ENCODE assay signal across 8 cellular contexts in the genomic region with DNA sequence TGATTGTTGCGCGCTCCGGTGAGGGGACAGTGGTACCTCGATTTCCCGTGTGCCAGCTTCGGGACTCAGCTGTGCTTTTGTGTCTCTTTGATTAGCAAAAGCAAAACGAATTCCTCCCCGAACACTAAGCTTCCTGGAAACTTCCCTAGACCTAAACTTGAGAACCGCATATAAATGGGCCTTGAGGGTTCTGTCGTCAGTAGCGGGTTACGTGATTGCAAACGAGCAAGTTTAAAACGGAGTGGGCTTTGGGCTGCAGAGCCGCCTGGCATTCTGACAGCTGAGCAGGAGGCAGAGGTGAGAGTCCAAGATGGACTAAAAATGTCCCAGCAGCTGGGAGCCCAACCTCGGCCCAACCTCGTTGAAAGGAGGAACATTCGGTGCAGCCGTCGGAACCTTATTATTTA. TPM values are rescaled to one million over a fixed set of nuclear protein-coding genes. Genes with fewer than 3 reads are reported as not detected.
DNase-seq lines count a peak whose midpoint lies in the region; ATAC-seq and TF ChIP-seq lines count a peak whose summit lies in the region.

No MANE protein-coding gene starts in this region.

- intact Hi-C loops in CD4-positive, alpha-beta memory T cell (cut with micrococcal nuclease), result loop anchor here (1.0 to 10.0 kb wide), 7 partner anchors 453 to 1797 kb away; a partner anchor contains a TSS
- intact Hi-C loops in HCT116 (cut with micrococcal nuclease), result no loop called here
- intact Hi-C loops in upper lobe of right lung (cut with DNase I), result no loop called here

- no peak for TF ChIP-seq RAD21 in HCT116 (IDR thresholded peaks at IDR 0.05; ENCODE audit: low read depth)

- peaks cover 0 to 4% (median 0%) of the 10 kb centered on the region in 8 donors for H3K9me3 Mint-ChIP-seq in CD4-positive, alpha-beta memory T cell
- no peaks in the 10 kb centered on the region for H3K9me3 Mint-ChIP-seq in T-helper 2 cell treated with Interferon-gamma antibody and Interleukin-4, amounts not matched to agents 5 μg/mL and 100 μg/mL, for 36 hours
- H3K9me3 Mint-ChIP-seq in endodermal cell (no peaks in the 10 kb centered on the region), mesothelial cell of epicardium (no peaks in the 10 kb centered on the region)

- peaks cover 41% of the 10 kb centered on the region for H3K4me1 ChIP-seq in CD4-positive, alpha-beta memory T cell (ENCODE audit: insufficient read depth, low read length)
- H3K4me1 ChIP-seq in HCT116 (ENCODE audit: control insufficient read depth in 1 of 2, insufficient read depth in 2 of 2, low read length in 2 of 2) (peaks cover 0 to 16% of the 10 kb centered on the region in 2 experiments; a peak in 3 of 4 replicates), endodermal cell (ENCODE audit: control insufficient read depth, insufficient read depth, low read length) (peaks cover 3% of the 10 kb centered on the region), upper lobe of right lung (peaks cover 49% of the 10 kb centered on the region)

- H3K27ac Mint-ChIP-seq in CD4-positive, alpha-beta memory T cell, result peak overlapping the region; percentile 96 to 97 (median 96)
- H3K27ac Mint-ChIP-seq in T-helper 2 cell treated with Interferon-gamma antibody and Interleukin-4, amounts not matched to agents 5 μg/mL and 100 μg/mL, for 36 hours, result peak overlapping the region; percentile 94
- H3K27ac Mint-ChIP-seq in endodermal cell, result peak overlapping the region; percentile 98
- peak overlapping the region; percentile 99 for H3K27ac Mint-ChIP-seq in mesothelial cell of epicardium

- TF ChIP-seq CTCF in HCT116 (IDR thresholded peaks at IDR 0.05 in 2 of 3, conservative IDR thresholded peaks at IDR 0.05 in 1 of 3; ENCODE audit: borderline replicate concordance in 1 of 3, insufficient read depth in 1 of 3, low read depth in 2 of 3, low read length in 2 of 3) (no peak), endodermal cell (conservative IDR thresholded peaks at IDR 0.05) (no peak), mesothelial cell of epicardium (IDR thresholded peaks at IDR 0.05; ENCODE audit: unreplicated experiment) (no peak), upper lobe of right lung (IDR thresholded peaks at IDR 0.05) (no peak)

- peaks cover 35 to 71% (median 47%) of the 10 kb centered on the region in 4 donors for H3K4me1 Mint-ChIP-seq in CD4-positive, alpha-beta memory T cell
- H3K4me1 Mint-ChIP-seq in T-helper 2 cell treated with Interferon-gamma antibody and Interleukin-4, amounts not matched to agents 5 μg/mL and 100 μg/mL, for 36 hours (ENCODE audit: low read depth), result peaks cover 52% of the 10 kb centered on the region
- peaks cover 40% of the 10 kb centered on the region for H3K4me1 Mint-ChIP-seq in endodermal cell
- H3K4me1 Mint-ChIP-seq in mesothelial cell of epicardium, result peaks cover 53% of the 10 kb centered on the region

- H3K36me3 ChIP-seq in CD4-positive, alpha-beta memory T cell (ENCODE audit: insufficient read depth, low read length), result no peaks in the 10 kb centered on the region
- no peaks in the 10 kb centered on the region for H3K36me3 ChIP-seq in HCT116 (ENCODE audit: control insufficient read depth in 1 of 2, insufficient read depth in 2 of 2, low read length in 2 of 2)
- no peaks in the 10 kb centered on the region for H3K36me3 ChIP-seq in endodermal cell (ENCODE audit: control insufficient read depth, insufficient read depth, low read length)
- no peaks in the 10 kb centered on the region for H3K36me3 ChIP-seq in upper lobe of right lung

- TF ChIP-seq POLR2A in HCT116 (IDR thresholded peaks at IDR 0.05; ENCODE audit: borderline replicate concordance, extremely low read depth, insufficient read depth, insufficient read length), result no peak

- H3K4me2 ChIP-seq in HCT116 (ENCODE audit: low read length), result peak overlapping the region; percentile 91

- H4K20me1 ChIP-seq in HCT116 (ENCODE audit: insufficient read depth), result no peaks in the 10 kb centered on the region

- no peak for ATAC-seq in HCT116
- no peak for ATAC-seq in upper lobe of right lung
- no peak for ATAC-seq in GM21528 (IDR thresholded peaks at IDR 0.05; ENCODE audit: low FRiP score, unreplicated experiment)

- peak overlapping the region; percentile 92 to 97 (median 93) for H3K4me3 Mint-ChIP-seq in CD4-positive, alpha-beta memory T cell
- peak overlapping the region; percentile 93 for H3K4me3 Mint-ChIP-seq in T-helper 2 cell treated with Interferon-gamma antibody and Interleukin-4, amounts not matched to agents 5 μg/mL and 100 μg/mL, for 36 hours
- H3K4me3 Mint-ChIP-seq in endodermal cell, result peak overlapping the region; percentile 89
- peak overlapping the region; percentile 97 for H3K4me3 Mint-ChIP-seq in mesothelial cell of epicardium

- H3K36me3 Mint-ChIP-seq in CD4-positive, alpha-beta memory T cell, result peaks cover 0 to 13% of the 10 kb centered on the region in 2 donors
- H3K36me3 Mint-ChIP-seq in T-helper 2 cell treated with Interferon-gamma antibody and Interleukin-4, amounts not matched to agents 5 μg/mL and 100 μg/mL, for 36 hours (ENCODE audit: low read depth), result peaks cover 17% of the 10 kb centered on the region
- H3K36me3 Mint-ChIP-seq in endodermal cell (ENCODE audit: low read depth) (no peaks in the 10 kb centered on the region), mesothelial cell of epicardium (no peaks in the 10 kb centered on the region)

- CTCF ChIA-PET in CD4-positive, alpha-beta memory T cell (lab: Charles Lee; ENCODE audit: partially characterized antibody), result interaction anchor here (1.5 to 2.0 kb wide), 2 partner anchors 20 to 22 kb away, joined by 5 to 8 read pairs; no protein-coding TSS in a partner anchor
- CTCF ChIA-PET in HCT116 (lab: Charles Lee), result interaction anchor here (1.2 kb wide), 1 partner anchor 22 kb away, joined by 3 read pairs; no protein-coding TSS in a partner anchor

- peak overlapping the region; percentile 58 to 60 for H3K4me3 ChIP-seq in CD4-positive, alpha-beta memory T cell (ENCODE audit: low read length in 2 of 2)
- H3K4me3 ChIP-seq in HCT116 (replicated peaks in 1 of 2; ENCODE audit: low read depth in 1 of 2, low read length in 2 of 2) (peak overlapping the region; percentile 77 to 83), endodermal cell (ENCODE audit: low read length) (peak overlapping the region; percentile 83), upper lobe of right lung (peak overlapping the region; percentile 83)

- no peaks in the 10 kb centered on the region for H3K9me3 ChIP-seq in CD4-positive, alpha-beta memory T cell (ENCODE audit: control insufficient read depth in 1 of 2, low read length in 2 of 2)
- no peaks in the 10 kb centered on the region for H3K9me3 ChIP-seq in HCT116 (ENCODE audit: control insufficient read depth in 1 of 2, insufficient read depth in 1 of 2, low read depth in 1 of 2, low read length in 2 of 2)
- no peaks in the 10 kb centered on the region for H3K9me3 ChIP-seq in endodermal cell (ENCODE audit: control insufficient read depth, low read length)
- H3K9me3 ChIP-seq in upper lobe of right lung, result no peaks in the 10 kb centered on the region

- no peak overlapping the region for H2AFZ ChIP-seq in HCT116 (ENCODE audit: low read depth, low read length, poor library complexity, severe bottlenecking)

- POLR2A ChIA-PET in CD4-positive, alpha-beta memory T cell (lab: Charles Lee; ENCODE audit: partially characterized antibody), result interaction anchor here (0.7 to 1.5 kb wide), 5 partner anchors 19 to 1351 kb away, joined by 3 to 6 read pairs (median 3); a partner anchor contains a TSS
- POLR2A ChIA-PET in HCT116 (lab: Charles Lee), result no interaction called here

- no peaks in the 10 kb centered on the region for H3K79me2 ChIP-seq in HCT116 (ENCODE audit: insufficient read depth, low read length)

- DNase-seq in CD4-positive, alpha-beta memory T cell, result peak in 4 of 5 donors; percentile 20 to 44 (median 28)
- no peak for DNase-seq in HCT116 (ENCODE audit: low read depth, low spot score)
- DNase-seq in T-helper 2 cell treated with Interferon-gamma antibody and Interleukin-4, amounts not matched to agents 5 μg/mL and 100 μg/mL, for 36 hours (ENCODE audit: low spot score), result no peak
- peak; percentile 64 for DNase-seq in endodermal cell
- no peak for DNase-seq in mesothelial cell of epicardium (ENCODE audit: low spot score in 2 of 2, unreplicated experiment in 2 of 2)
- DNase-seq in upper lobe of right lung, result peak; percentile 65
- no peak for DNase-seq in NCI-H2029 treated with DMSO at 0.1 percent for 48 hours (lab: John Stamatoyannopoulos, UW)

- H3K9ac ChIP-seq in HCT116 (ENCODE audit: low read length) (peak overlapping the region; percentile 76), endodermal cell (ENCODE audit: extremely low read depth, low read length, poor library complexity, severe bottlenecking) (peak overlapping the region; percentile 41)

- WGBS in endodermal cell (ENCODE audit: insufficient coverage in 1 of 2, insufficient read length in 1 of 2), 2 experiments, result 7% methylated on average over 18 to 20 of the region's 20 CpGs

- no TSS peak for BruUV-seq in HCT116 (replicated peaks; lab: Mats Ljungman, UMichigan)

- no peaks in the 10 kb centered on the region for H3K27me3 ChIP-seq in CD4-positive, alpha-beta memory T cell (ENCODE audit: insufficient read depth, low read length)
- H3K27me3 ChIP-seq in HCT116 (ENCODE audit: insufficient read depth, low read length) (no peaks in the 10 kb centered on the region), endodermal cell (ENCODE audit: control insufficient read depth, insufficient read depth, low read length, poor library complexity, severe bottlenecking) (no peaks in the 10 kb centered on the region), upper lobe of right lung (no peaks in the 10 kb centered on the region)

- H3K9me2 ChIP-seq in HCT116 (ENCODE audit: insufficient read depth), result no peaks in the 10 kb centered on the region

- RAD21 ChIA-PET in HCT116 (lab: Charles Lee; ENCODE audit: low non-redundant PET in 1 of 2, low total read pairs in 2 of 2, uncharacterized antibody in 2 of 2, unreplicated experiment in 2 of 2), result no interaction called here

- H3K27me3 Mint-ChIP-seq in CD4-positive, alpha-beta memory T cell, result no peaks in the 10 kb centered on the region
- no peaks in the 10 kb centered on the region for H3K27me3 Mint-ChIP-seq in T-helper 2 cell treated with Interferon-gamma antibody and Interleukin-4, amounts not matched to agents 5 μg/mL and 100 μg/mL, for 36 hours (ENCODE audit: low read depth)
- H3K27me3 Mint-ChIP-seq in endodermal cell (ENCODE audit: insufficient read depth), result peaks cover 2% of the 10 kb centered on the region
- no peaks in the 10 kb centered on the region for H3K27me3 Mint-ChIP-seq in mesothelial cell of epicardium (ENCODE audit: low read depth)

- peak overlapping the region; percentile 69 for H3K27ac ChIP-seq in CD4-positive, alpha-beta memory T cell (ENCODE audit: low read depth, low read length)
- H3K27ac ChIP-seq in HCT116 (ENCODE audit: low read depth, low read length) (peak overlapping the region; percentile 90), endodermal cell (ENCODE audit: low read depth, low read length) (no peak overlapping the region), upper lobe of right lung (peak overlapping the region; percentile 94)

RNA-seq across cellular contexts. Expression of a gene that starts 1.2 kb away (rescaled TPM):
- 10 to 100 TPM; 55.1 to 57.5 TPM for total RNA-seq in CD4-positive, alpha-beta memory T cell
- polyA plus RNA-seq in CD4-positive, alpha-beta memory T cell, result 10 to 100 TPM; 27.0 TPM
- total RNA-seq in HCT116 (2021; ENCODE audit: unreplicated experiment) (11.7 TPM), endodermal cell (10 to 100 TPM; 19.8 to 22.6 TPM), mesothelial cell of epicardium (38.7 to 42.6 TPM (median 41.2 TPM) in 3 replicates), upper lobe of right lung (66.5 TPM)
- 7.9 and 8.9 TPM in 2 replicates for polyA plus RNA-seq in HCT116 (2012)
- 19.8 TPM for polyA plus RNA-seq in endodermal cell (2013, experiment 1 of 2)
- 21.2 TPM for polyA plus RNA-seq in endodermal cell (2013, experiment 2 of 2)

Comparison
In these comparisons a context has a peak if more than half of its experiments do, and no peak if none do; other contexts are left out.
1. DNase-seq: peak in CD4-positive, alpha-beta memory T cell (4 of 5), endodermal cell (single experiment) and upper lobe of right lung (single experiment); none in HCT116 (single experiment), T-helper 2 cell treated with Interferon-gamma antibody and Interleukin-4, amounts not matched to agents 5 μg/mL and 100 μg/mL, for 36 hours (single experiment), mesothelial cell of epicardium (0 of 2) and NCI-H2029 treated with DMSO at 0.1 percent for 48 hours (single experiment).
2. Peak in every context shown above with its lines, with median percentiles within 50 percentile points of each other: H3K4me3 ChIP-seq, H3K27ac Mint-ChIP-seq and H3K4me3 Mint-ChIP-seq.